Comparison of ENCODE assay signal across 8 cellular contexts in the genomic region with DNA sequence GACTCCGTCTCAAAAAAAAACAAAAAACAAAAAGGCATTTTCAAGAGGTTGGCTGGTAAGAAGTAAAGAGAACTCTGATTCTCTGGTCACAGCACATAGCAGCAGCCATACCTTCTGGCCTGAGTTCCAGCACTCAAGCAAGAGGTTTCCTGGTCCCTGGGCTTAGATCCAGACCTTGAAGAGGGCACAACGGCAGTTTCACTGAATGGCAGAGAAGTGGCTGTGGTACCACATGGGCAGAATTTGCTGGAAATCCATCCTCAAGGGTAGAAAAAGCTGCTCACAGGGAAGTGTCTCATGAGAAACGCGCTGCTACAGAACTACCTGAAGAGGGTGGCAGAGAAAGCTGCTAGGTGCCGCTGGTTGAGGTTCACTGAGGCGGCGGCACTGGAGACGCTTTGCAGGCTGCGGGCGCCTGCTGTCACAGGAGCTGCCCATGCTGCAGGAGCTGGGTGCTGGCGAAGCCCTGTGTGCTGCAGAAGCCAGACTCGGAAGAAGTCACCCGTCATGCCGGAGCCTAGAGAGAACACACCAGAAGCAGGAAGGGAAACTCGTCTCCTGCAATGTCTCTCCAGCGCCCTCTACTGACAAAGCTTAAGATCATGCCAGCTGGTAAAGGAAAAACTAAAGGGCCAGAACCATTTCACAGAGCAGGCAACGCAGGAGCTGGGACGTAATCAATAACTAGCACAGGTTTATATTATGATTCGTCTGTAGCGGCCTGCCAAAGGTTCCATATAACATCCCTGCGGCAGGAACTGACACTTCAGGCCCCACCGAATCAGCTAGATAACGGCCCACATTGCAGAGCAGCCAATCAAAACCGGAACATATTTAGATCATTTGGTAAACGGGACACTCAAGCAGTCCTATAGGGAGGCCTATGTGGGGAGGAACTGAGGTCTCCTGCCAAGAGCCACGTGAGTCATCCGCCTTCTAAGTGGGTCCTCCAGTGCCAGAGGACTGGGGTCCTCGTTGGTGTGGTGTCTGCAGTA. TPM values are rescaled to one million over a fixed set of nuclear protein-coding genes. Genes with fewer than 3 reads are reported as not detected.
A peak's percentile ranks its signal among the peaks of the same experiment; 100 is the strongest.
DNase-seq lines count a peak whose midpoint lies in the region; ATAC-seq, FAIRE-seq and TF ChIP-seq lines count a peak whose summit lies in the region.

No MANE protein-coding gene starts in this region.

- ATAC-seq in activated T-cell treated with anti-CD3 and anti-CD28 coated beads, Interleukin-2, amount 50 U/mL, for 72 hours (replicated peaks in 1 of 2): peak; percentile 67 to 72

- POLR2A ChIA-PET in A673 (lab: Charles Lee; ENCODE audit: low non-redundant PET): no interaction called here

- H2AFZ ChIP-seq in KMS-11 (ENCODE audit: low read depth): peak overlapping the region; percentile 56; the same call in 1 of the 2 replicates

- no peaks in the 10 kb centered on the region for H3K9me3 ChIP-seq in A673 (ENCODE audit: low read depth, low read length, poor library complexity, severe bottlenecking)

- peaks cover 56% of the 10 kb centered on the region for H3K4me1 Mint-ChIP-seq in activated T-cell treated with anti-CD3 and anti-CD28 coated beads, Interleukin-2, amount 50 U/mL, for 72 hours (ENCODE audit: low read depth)
- peaks cover 45% of the 10 kb centered on the region for H3K4me1 Mint-ChIP-seq in nephron progenitor cell

- no peaks in the 10 kb centered on the region for H3K27me3 Mint-ChIP-seq in activated T-cell treated with anti-CD3 and anti-CD28 coated beads, Interleukin-2, amount 50 U/mL, for 72 hours (ENCODE audit: low read depth)
- no peaks in the 10 kb centered on the region for H3K27me3 Mint-ChIP-seq in nephron progenitor cell (ENCODE audit: low read depth, poor library complexity)

- no peaks in the 10 kb centered on the region for H4K20me1 ChIP-seq in KMS-11 (ENCODE audit: insufficient read depth)

- peak; percentile 92 for FAIRE-seq in GM18507 (lab: Jason Lieb, UNC)

- peak overlapping the region; percentile 89 to 96 for H3K4me3 Mint-ChIP-seq in activated T-cell treated with anti-CD3 and anti-CD28 coated beads, Interleukin-2, amount 50 U/mL, for 72 hours
- H3K4me3 Mint-ChIP-seq in nephron progenitor cell: no peak overlapping the region

- peak overlapping the region; percentile 57 for H3K27ac Mint-ChIP-seq in activated T-cell treated with anti-CD3 and anti-CD28 coated beads, Interleukin-2, amount 50 U/mL, for 72 hours
- peak overlapping the region; percentile 95 for H3K27ac Mint-ChIP-seq in nephron progenitor cell

- intact Hi-C loops in A673 (cut with micrococcal nuclease; ENCODE audit: unreplicated experiment): loop anchor here (5.0 kb wide), 1 partner anchor 67 kb away; no protein-coding TSS in a partner anchor

- TF ChIP-seq CTCF in A673 (conservative IDR thresholded peaks at IDR 0.05; ENCODE audit: low read depth, low read length): peak; percentile 94
- TF ChIP-seq CTCF in KMS-11 (conservative IDR thresholded peaks at IDR 0.05; ENCODE audit: low read depth, low read length): peak; percentile 95
- TF ChIP-seq CTCF in fibroblast of mammary gland (conservative IDR thresholded peaks at IDR 0.05; ENCODE audit: control insufficient read depth, insufficient read depth, low read depth, low read length): peak; percentile 96
- peak; percentile 85 for TF ChIP-seq CTCF in nephron progenitor cell (IDR thresholded peaks at IDR 0.05)

- H3K79me2 ChIP-seq in KMS-11 (ENCODE audit: insufficient read depth, low read depth): peaks cover 19% of the 10 kb centered on the region

- peaks cover 0 to 9% of the 10 kb centered on the region in 2 donors for H3K36me3 Mint-ChIP-seq in activated T-cell treated with anti-CD3 and anti-CD28 coated beads, Interleukin-2, amount 50 U/mL, for 72 hours (ENCODE audit: insufficient read depth in 2 of 2)
- peaks cover 33% of the 10 kb centered on the region for H3K36me3 Mint-ChIP-seq in nephron progenitor cell (ENCODE audit: low read depth)

- H3K4me1 ChIP-seq in A673 (ENCODE audit: insufficient read depth, low read length, poor library complexity, severe bottlenecking): peaks cover 7% of the 10 kb centered on the region
- peaks cover 42% of the 10 kb centered on the region for H3K4me1 ChIP-seq in KMS-11 (ENCODE audit: low read depth, poor library complexity, severe bottlenecking)

- peaks cover 3% of the 10 kb centered on the region for H3K36me3 ChIP-seq in A673 (ENCODE audit: insufficient read depth, low read length, poor library complexity, severe bottlenecking)
- no peaks in the 10 kb centered on the region for H3K36me3 ChIP-seq in KMS-11 (ENCODE audit: insufficient read depth)

- H3K9me3 Mint-ChIP-seq in activated T-cell treated with anti-CD3 and anti-CD28 coated beads, Interleukin-2, amount 50 U/mL, for 72 hours: no peaks in the 10 kb centered on the region
- no peaks in the 10 kb centered on the region for H3K9me3 Mint-ChIP-seq in nephron progenitor cell

- DNase-seq in A673 (ENCODE audit: low spot score) (peak; percentile 90), GM18507 (ENCODE audit: extremely low spot score, insufficient read length, low read depth) (no peak), fibroblast of mammary gland (ENCODE audit: low read depth) (peak; percentile 89), nephron progenitor cell (peak; percentile 70), superior temporal gyrus (ENCODE audit: extremely low spot score) (peak; percentile 92)
- DNase-seq in activated T-cell treated with anti-CD3 and anti-CD28 coated beads, Interleukin-2, amount 50 U/mL, for 72 hours: peak; percentile 81 to 85

- CTCF ChIA-PET in A673 (lab: Charles Lee): interaction anchor here (0.6 to 2.0 kb wide), 15 partner anchors 15 to 743 kb away, joined by 3 to 11 read pairs (median 4); a partner anchor contains a TSS

- peak overlapping the region; percentile 38 for H3K4me3 ChIP-seq in A673 (ENCODE audit: low read depth, low read length, poor library complexity, severe bottlenecking)
- H3K4me3 ChIP-seq in KMS-11 (IDR thresholded peaks at IDR 0.05; ENCODE audit: insufficient read depth, low read depth, low read length): no peak overlapping the region
- peak overlapping the region; percentile 48 for H3K4me3 ChIP-seq in fibroblast of mammary gland (ENCODE audit: control insufficient read depth, low read depth, low read length)

- H3K9ac ChIP-seq in KMS-11: peak overlapping the region; percentile 46; the same call in 1 of the 2 replicates

- H3K4me2 ChIP-seq in KMS-11: peak overlapping the region; percentile 75

- H3K27me3 ChIP-seq in A673 (replicated peaks; ENCODE audit: insufficient read depth, low read depth, low read length, poor library complexity) (no peaks in the 10 kb centered on the region), KMS-11 (ENCODE audit: insufficient read depth, low read depth) (no peaks in the 10 kb centered on the region)

- H3K27ac ChIP-seq in A673 (ENCODE audit: low read depth, low read length, poor library complexity, severe bottlenecking): peak overlapping the region; percentile 51
- H3K27ac ChIP-seq in KMS-11: peak overlapping the region; percentile 54

- no TSS peak for BruUV-seq in A673 (replicated peaks; lab: Mats Ljungman, UMichigan)

TF ChIP-seq in PFSK-1, 5 proteins besides CTCF, POLR2A, EP300 and RAD21:
- TF ChIP-seq POLR2AphosphoS5 (IDR thresholded peaks at IDR 0.05; ENCODE audit: low read depth, low read length) (peak; percentile 72), FOXP2 (optimal IDR thresholded peaks at IDR 0.05; ENCODE audit: borderline replicate concordance, extremely low read depth, extremely low read length, insufficient read depth) (no peak)

RNA-seq across cellular contexts. Expression of a gene that starts 5.4 kb away (rescaled TPM):
- 16.0 and 16.1 TPM in 2 replicates for total RNA-seq in A673 (2021)
- polyA plus RNA-seq in PFSK-1 (2012; ENCODE audit: insufficient read length, low read depth): 10.4 TPM
- 10 to 100 TPM; 12.2 to 16.3 TPM for total RNA-seq in activated T-cell treated with anti-CD3 and anti-CD28 coated beads, Interleukin-2, amount 50 U/mL, for 72 hours

RNA-seq across cellular contexts. Expression of a gene that starts 17.0 kb away (rescaled TPM):
- total RNA-seq in A673 (2021): 16.8 and 19.0 TPM in 2 replicates
- 27.1 TPM for polyA plus RNA-seq in PFSK-1 (2012; ENCODE audit: insufficient read length, low read depth)
- under 1 TPM; 0.12 to 0.28 TPM for total RNA-seq in activated T-cell treated with anti-CD3 and anti-CD28 coated beads, Interleukin-2, amount 50 U/mL, for 72 hours

RNA-seq across cellular contexts. Expression of a gene that starts 30.3 kb away (rescaled TPM):
- not detected in 2 replicates for total RNA-seq in A673 (2021)
- not detected for polyA plus RNA-seq in PFSK-1 (2012; ENCODE audit: insufficient read length, low read depth)
- under 1 TPM; 0.28 to 0.48 TPM for total RNA-seq in activated T-cell treated with anti-CD3 and anti-CD28 coated beads, Interleukin-2, amount 50 U/mL, for 72 hours

RNA-seq across cellular contexts. Expression of a gene that starts 58.6 kb away (rescaled TPM):
- not detected in 2 replicates for total RNA-seq in A673 (2021)
- not detected for polyA plus RNA-seq in PFSK-1 (2012; ENCODE audit: insufficient read length, low read depth)
- under 1 TPM in 1 of 2 donors, not detected in 1; 0.35 TPM for total RNA-seq in activated T-cell treated with anti-CD3 and anti-CD28 coated beads, Interleukin-2, amount 50 U/mL, for 72 hours

Comparison
In these comparisons a context has a peak if more than half of its experiments do, and no peak if none do; other contexts are left out.
1. RNA of a gene that starts 17.0 kb away (total RNA-seq): 16.8 to 19.0 TPM in A673; 0.12 to 0.28 TPM in activated T-cell treated with anti-CD3 and anti-CD28 coated beads, Interleukin-2, amount 50 U/mL, for 72 hours; every median in the first group is over 10 times any median in the second.
2. Peak in every context shown above with its lines, with median percentiles within 50 percentile points of each other: CTCF ChIP-seq.